Comparison of ENCODE assay signal across 20 cellular contexts in the genomic region with DNA sequence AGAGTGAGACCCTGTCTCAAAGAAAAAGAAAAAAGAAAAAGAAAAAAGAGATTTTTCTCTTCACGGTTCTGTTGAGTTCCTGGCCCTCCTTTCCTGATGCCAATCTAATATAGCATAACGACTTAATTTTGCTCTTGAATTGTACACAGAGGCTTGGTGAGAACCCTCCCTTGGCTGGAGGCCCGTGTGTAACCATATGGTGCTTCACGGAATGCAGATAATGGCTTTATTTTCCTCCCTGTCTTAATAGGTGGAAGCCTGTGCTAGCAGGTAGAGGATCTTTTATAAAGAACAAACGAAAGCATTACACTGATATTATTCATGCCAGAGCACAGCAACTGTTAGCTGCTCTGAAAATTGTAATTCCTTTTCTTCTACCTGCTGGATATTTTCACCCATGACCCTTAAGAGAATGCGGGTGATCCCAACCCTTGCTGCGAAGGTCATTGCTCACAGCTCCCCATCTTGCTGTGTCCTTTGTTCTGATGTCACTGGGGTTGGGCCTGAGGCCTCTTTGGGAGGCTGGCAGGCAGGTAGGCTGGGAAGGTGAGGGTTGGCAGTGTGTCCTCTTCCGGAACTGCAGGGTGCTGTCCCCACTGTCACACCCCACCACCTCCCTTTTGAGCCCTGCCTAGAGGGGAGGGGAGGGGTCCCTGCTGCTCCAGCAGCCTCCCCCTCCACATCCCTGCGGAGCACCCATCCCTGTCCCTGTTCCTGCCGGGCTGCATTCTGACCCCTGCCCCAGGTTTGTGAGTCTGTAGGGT.
"Had no signal": no experiment of that assay in that cellular context is flagged by ENCODE, and none has a peak within 500 bp of the region (broad histone marks: within the 10 kb centered on the region; RNA-seq: fewer than 3 reads in every experiment).

No MANE protein-coding gene starts in this region.

- H3K4me3 Mint-ChIP-seq: activated CD8-positive, alpha-beta memory T cell treated with anti-CD3 and anti-CD28 coated beads, Interleukin-2, amount 10 ng/mL, durations not matched to agents 7 days and 5 days; activated naive CD8-positive, alpha-beta T cell; activated T-cell treated with anti-CD3 and anti-CD28 coated beads, Interleukin-2, amount 50 U/mL, for 24 hours; natural killer cell had no signal

- ATAC-seq: activated CD8-positive, alpha-beta memory T cell treated with anti-CD3 and anti-CD28 coated beads, Interleukin-2, amount 10 ng/mL, durations not matched to agents 7 days and 5 days; left lobe of liver; natural killer cell had no signal

- H3K9me3 Mint-ChIP-seq: natural killer cell had no signal

- H3K4me3 ChIP-seq: esophagus muscularis mucosa, right lobe of liver had no signal

- H3K36me3 Mint-ChIP-seq: activated CD8-positive, alpha-beta memory T cell treated with anti-CD3 and anti-CD28 coated beads, Interleukin-2, amount 10 ng/mL, durations not matched to agents 7 days and 5 days; activated naive CD8-positive, alpha-beta T cell; natural killer cell had no signal

- H3K27me3 ChIP-seq: brain microvascular endothelial cell, esophagus muscularis mucosa, right lobe of liver had no signal

- FAIRE-seq: islet of Langerhans had no signal

- H3K27me3 Mint-ChIP-seq: activated T-cell treated with anti-CD3 and anti-CD28 coated beads, Interleukin-2, amount 50 U/mL, for 24 hours; progenitor cell of endocrine pancreas had no signal

- H3K4me1 ChIP-seq: esophagus muscularis mucosa, right lobe of liver had no signal

- H3K4me1 Mint-ChIP-seq: activated CD8-positive, alpha-beta memory T cell treated with anti-CD3 and anti-CD28 coated beads, Interleukin-2, amount 10 ng/mL, durations not matched to agents 7 days and 5 days; natural killer cell had no signal

- H3K27ac Mint-ChIP-seq: activated CD8-positive, alpha-beta memory T cell treated with anti-CD3 and anti-CD28 coated beads, Interleukin-2, amount 10 ng/mL, durations not matched to agents 7 days and 5 days; activated naive CD8-positive, alpha-beta T cell; activated T-cell treated with anti-CD3 and anti-CD28 coated beads, Interleukin-2, amount 50 U/mL, for 24 hours; natural killer cell; progenitor cell of endocrine pancreas had no signal

- H3K9me3 ChIP-seq: esophagus muscularis mucosa, right lobe of liver had no signal

- H3K27ac ChIP-seq: brain microvascular endothelial cell, esophagus muscularis mucosa, right lobe of liver had no signal

- H3K36me3 ChIP-seq: brain microvascular endothelial cell, esophagus muscularis mucosa, right lobe of liver had no signal

- DNase-seq: activated CD4-positive, alpha-beta T cell treated with anti-CD3 and anti-CD28 coated beads, Interleukin-2, amount 50 U/mL, for 48 hours; activated CD4-positive, CD25-positive, alpha-beta regulatory T cell treated with anti-CD3 and anti-CD28 coated beads, Interleukin-2, amount 50 U/mL, for 72 hours; activated CD8-positive, alpha-beta memory T cell treated with anti-CD3 and anti-CD28 coated beads, Interleukin-2, amount 10 ng/mL, durations not matched to agents 7 days and 5 days; activated effector memory CD4-positive, alpha-beta T cell treated with anti-CD3 and anti-CD28 coated beads, Interleukin-2, amount 50 U/mL, for 16 hours; activated T-cell treated with anti-CD3 and anti-CD28 coated beads, Interleukin-2, amount 50 U/mL, for 24 hours; amygdala; brain microvascular endothelial cell; cerebellar nuclear complex; foreskin fibroblast; mammary epithelial cell; natural killer cell; nucleus accumbens; right lobe of liver; stimulated activated CD4-positive, alpha-beta T cell treated with anti-CD3 and anti-CD28 coated beads, Interleukin-2, amount 100 ng/mL, for 24 hours; stimulated activated naive CD4-positive, alpha-beta T cell had no signal
